8 cellular contexts compared by ENCODE assay signal in genomic region chr15:40104296-40104864, GRCh38. TPM values are rescaled to one million over a fixed set of nuclear protein-coding genes. Genes with fewer than 3 reads are reported as not detected.
DNase-seq lines count a peak whose midpoint lies in the region; ATAC-seq and TF ChIP-seq lines count a peak whose summit lies in the region.
"Had no signal": no experiment of that assay in that cellular context is flagged by ENCODE, and none has a peak within 500 bp of the region (broad histone marks: within the 10 kb centered on the region; RNA-seq: fewer than 3 reads in every experiment).

No MANE protein-coding gene starts in this region.

- H3K4me3 ChIP-seq in GM12864 (ENCODE audit: low read depth, low read length): peak overlapping the region; percentile 46
- H3K4me3 ChIP-seq in endodermal cell (ENCODE audit: low read length): no peak overlapping the region
- peak overlapping the region; percentile 20 to 52 (median 34) for H3K4me3 ChIP-seq in skeletal muscle tissue (ENCODE audit: low read length in 3 of 3)

- H3K36me3 Mint-ChIP-seq in endodermal cell (ENCODE audit: low read depth): peaks cover 31% of the 10 kb centered on the region

- no peaks in the 10 kb centered on the region for H3K27me3 ChIP-seq in endodermal cell (ENCODE audit: control insufficient read depth, insufficient read depth, low read length, poor library complexity, severe bottlenecking)
- H3K27me3 ChIP-seq in skeletal muscle tissue (ENCODE audit: control insufficient read depth in 3 of 3, insufficient read depth in 3 of 3, low read length in 3 of 3): no peaks in the 10 kb centered on the region
- H3K27me3 ChIP-seq: neutrophil had no signal

- DNase-seq in GM12864 (ENCODE audit: low read depth) (no peak), NCI-H526 treated with DMSO at 0.1 percent for 48 hours (lab: John Stamatoyannopoulos, UW) (peak; percentile 71), endodermal cell (no peak), GM13977 (ENCODE audit: low spot score) (no peak), DMS114 treated with DMSO at 0.1 percent for 48 hours (lab: John Stamatoyannopoulos, UW; ENCODE audit: unreplicated experiment) (no peak)

- in situ Hi-C loops in GM13977 (cut with MboI; ENCODE audit: low pct_unique_long_range_greater_than_20kb, low sequenced_read_pairs, unreplicated experiment): loop anchor here (5.0 to 10.0 kb wide), 2 partner anchors 57 to 60 kb away; partner anchors contain the start of gene BUB1B

- H3K27ac ChIP-seq in endodermal cell (ENCODE audit: low read depth, low read length): no peak overlapping the region
- peak overlapping the region; percentile 98 for H3K27ac ChIP-seq in skeletal muscle tissue (ENCODE audit: low read depth, low read length)

- no peak overlapping the region for H3K9ac ChIP-seq in endodermal cell (ENCODE audit: extremely low read depth, low read length, poor library complexity, severe bottlenecking)
- H3K9ac ChIP-seq in skeletal muscle tissue (ENCODE audit: low read depth in 1 of 3, low read length in 3 of 3): peak overlapping the region; percentile 15 to 82 (median 59)

- peak overlapping the region; percentile 50 for H3K27ac Mint-ChIP-seq in endodermal cell

- ATAC-seq in GM21447 (IDR thresholded peaks at IDR 0.05; ENCODE audit: unreplicated experiment): no peak

- H3K4me1 Mint-ChIP-seq in endodermal cell: peaks cover 57% of the 10 kb centered on the region

- peaks cover 12% of the 10 kb centered on the region for H3K4me1 ChIP-seq in endodermal cell (ENCODE audit: control insufficient read depth, insufficient read depth, low read length)
- peaks cover 87 to 94% (median 93%) of the 10 kb centered on the region in 3 donors for H3K4me1 ChIP-seq in skeletal muscle tissue (ENCODE audit: control insufficient read depth in 3 of 3, insufficient read depth in 3 of 3, low read length in 3 of 3)

- no peak for TF ChIP-seq CTCF in GM12864 (IDR thresholded peaks at IDR 0.05; ENCODE audit: low read depth, low read length, missing control alignments)
- no peak for TF ChIP-seq CTCF in endodermal cell (conservative IDR thresholded peaks at IDR 0.05)
- no peak for TF ChIP-seq CTCF in GM13977 (IDR thresholded peaks at IDR 0.05; ENCODE audit: extremely low read depth, insufficient read depth, missing control alignments)

- H3K36me3 ChIP-seq in endodermal cell (ENCODE audit: control insufficient read depth, insufficient read depth, low read length): peaks cover 23% of the 10 kb centered on the region
- peaks cover 0 to 11% (median 2%) of the 10 kb centered on the region in 3 donors for H3K36me3 ChIP-seq in skeletal muscle tissue (ENCODE audit: control insufficient read depth in 3 of 3, insufficient read depth in 3 of 3, low read length in 3 of 3)
- H3K36me3 ChIP-seq: neutrophil had no signal

- H3K27me3 Mint-ChIP-seq in endodermal cell (ENCODE audit: insufficient read depth): no peaks in the 10 kb centered on the region

- H3K9me3 Mint-ChIP-seq in endodermal cell: no peaks in the 10 kb centered on the region

- 78 to 83% methylated on average over 5 to 8 of the region's 8 CpGs for WGBS in endodermal cell (ENCODE audit: insufficient coverage in 1 of 2, insufficient read length in 1 of 2), 2 experiments

- H3K9me3 ChIP-seq in endodermal cell (ENCODE audit: control insufficient read depth, low read length): no peaks in the 10 kb centered on the region
- no peaks in the 10 kb centered on the region for H3K9me3 ChIP-seq in skeletal muscle tissue (ENCODE audit: control insufficient read depth in 3 of 3, low read length in 3 of 3)
- H3K9me3 ChIP-seq: neutrophil had no signal

- H3K4me3 Mint-ChIP-seq in endodermal cell: peak overlapping the region; percentile 20

RNA-seq across cellular contexts. Expression of gene BMF, which starts 4.3 kb away (rescaled TPM):
- total RNA-seq in endodermal cell (10 to 100 TPM; 48.3 to 53.5 TPM), skeletal muscle tissue (8.4 TPM)
- 42.5 TPM for polyA plus RNA-seq in endodermal cell (2013, experiment 1 of 2)
- 44.3 TPM for polyA plus RNA-seq in endodermal cell (2013, experiment 2 of 2)

RNA-seq across cellular contexts. Expression of gene BUB1B, which starts 56.5 kb away (rescaled TPM):
- total RNA-seq in endodermal cell (100 to 1,000 TPM in 1 of 2 donors, 10 to 100 TPM in 1; 58.6 to 108 TPM), skeletal muscle tissue (8.4 TPM)
- polyA plus RNA-seq in endodermal cell (2013, experiment 1 of 2): 88.8 TPM
- polyA plus RNA-seq in endodermal cell (2013, experiment 2 of 2): 86.7 TPM
